16 cellular contexts compared by ENCODE assay signal in the genomic region with DNA sequence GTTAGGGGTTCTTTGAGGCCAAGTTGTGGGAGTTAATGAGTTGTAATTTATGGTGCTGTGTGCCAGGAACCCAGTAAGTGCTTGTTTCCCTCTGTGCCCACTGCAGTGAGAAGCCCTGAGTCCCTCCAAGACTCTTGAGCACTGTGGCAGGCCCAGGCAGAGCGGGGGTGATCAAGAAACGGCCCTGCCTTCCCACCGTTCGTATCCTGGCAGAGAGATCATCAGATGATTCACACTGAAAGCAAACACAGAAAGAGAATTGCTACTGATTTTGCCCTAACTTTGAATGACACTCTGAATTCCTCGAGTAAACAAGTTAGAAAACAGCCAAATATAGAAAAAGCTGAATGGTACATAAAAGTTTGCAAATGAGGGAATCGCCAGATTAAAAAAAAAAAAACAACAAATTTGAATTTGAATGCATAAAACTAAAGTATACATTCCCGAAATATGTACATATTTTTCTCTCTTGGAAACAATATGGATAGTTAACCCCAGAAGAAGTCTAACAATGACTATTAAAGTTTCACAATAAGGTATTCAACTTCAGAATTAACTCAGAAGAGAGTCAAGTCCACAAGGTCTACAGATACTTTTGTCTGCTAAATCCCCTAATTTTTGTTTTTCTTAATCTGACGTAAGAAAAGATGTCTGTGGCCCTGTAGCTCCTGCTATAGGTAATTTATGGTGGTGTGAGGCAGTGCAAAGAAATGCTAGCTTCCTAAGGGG.
A peak's percentile ranks its signal among the peaks of the same experiment; 100 is the strongest.
DNase-seq lines count a peak whose midpoint lies in the region; ATAC-seq, FAIRE-seq and TF ChIP-seq lines count a peak whose summit lies in the region.
"Had no signal": no experiment of that assay in that cellular context is flagged by ENCODE, and none has a peak within 500 bp of the region (broad histone marks: within the 10 kb centered on the region; RNA-seq: fewer than 3 reads in every experiment).

No MANE protein-coding gene starts in this region.

- no peak overlapping the region for H2AFZ ChIP-seq in keratinocyte (ENCODE audit: control insufficient read depth, low read length)

- H3K4me1 ChIP-seq in keratinocyte (ENCODE audit: control insufficient read depth, extremely low read depth, insufficient read depth, low read length), result peaks cover 14% of the 10 kb centered on the region

- H3K27me3 Mint-ChIP-seq in activated naive CD8-positive, alpha-beta T cell treated with anti-CD3 and anti-CD28 coated beads for 36 hours, result no peaks in the 10 kb centered on the region

- ATAC-seq in GM21526 (IDR thresholded peaks at IDR 0.05; ENCODE audit: low FRiP score, unreplicated experiment), result no peak

- peaks cover 2% of the 10 kb centered on the region for H3K9me3 ChIP-seq in keratinocyte (ENCODE audit: control insufficient read depth, low read depth, low read length)
- H3K9me3 ChIP-seq: neutrophil, vagina had no signal

- peaks cover 2% of the 10 kb centered on the region for H3K9me1 ChIP-seq in keratinocyte (ENCODE audit: control insufficient read depth, extremely low read depth, insufficient read depth, low read length)

- dilution Hi-C loops in keratinocyte (cut with MboI; ENCODE audit: extremely low pct_ligation_motif_present, low sequenced_read_pairs), result no loop called here

- H3K27ac Mint-ChIP-seq in activated naive CD8-positive, alpha-beta T cell treated with anti-CD3 and anti-CD28 coated beads for 36 hours, result peak overlapping the region; percentile 9

- peaks cover 18% of the 10 kb centered on the region for H3K36me3 Mint-ChIP-seq in activated naive CD8-positive, alpha-beta T cell treated with anti-CD3 and anti-CD28 coated beads for 36 hours

- peak; percentile 52 for DNase-seq in activated CD8-positive, alpha-beta memory T cell treated with anti-CD3 and anti-CD28 coated beads for 24 hours
- DNase-seq in activated CD8-positive, alpha-beta memory T cell treated with anti-CD3 and anti-CD28 coated beads, Interleukin-2, amount 50 U/mL, for 4 hours, result no peak
- DNase-seq in HPDE6-E6E7 (ENCODE audit: extremely low spot score) (peak; percentile 29), keratinocyte (ENCODE audit: low read depth, low spot score) (no peak), GM19239 (ENCODE audit: insufficient read length, low spot score) (no peak), GDM1 (lab: John Stamatoyannopoulos, UW) (no peak)
- no peak for DNase-seq in activated naive CD8-positive, alpha-beta T cell treated with anti-CD3 and anti-CD28 coated beads for 36 hours
- DNase-seq: activated gamma-delta T cell, AML-193, head of caudate nucleus, MM.1S, NCI-H226, RPMI8226 had no signal

- H3K27ac ChIP-seq in keratinocyte (ENCODE audit: control insufficient read depth, insufficient read depth, low read length), result peak overlapping the region; percentile 18
- H3K27ac ChIP-seq: neutrophil, vagina had no signal

- H3K4me3 ChIP-seq in keratinocyte (ENCODE audit: control insufficient read depth in 2 of 3, extremely low read depth in 1 of 3, insufficient read depth in 2 of 3, low read depth in 1 of 3, low read length in 3 of 3), result no peak overlapping the region
- H3K4me3 ChIP-seq: vagina had no signal

- H3K4me3 Mint-ChIP-seq in activated naive CD8-positive, alpha-beta T cell treated with anti-CD3 and anti-CD28 coated beads for 36 hours, result no peak overlapping the region

- H3K79me2 ChIP-seq in keratinocyte (ENCODE audit: control insufficient read depth, insufficient read depth, low read length), result peaks cover 9% of the 10 kb centered on the region

- peaks cover 5% of the 10 kb centered on the region for H3K4me1 Mint-ChIP-seq in activated naive CD8-positive, alpha-beta T cell treated with anti-CD3 and anti-CD28 coated beads for 36 hours

- FAIRE-seq in keratinocyte (lab: Jason Lieb, UNC), result peak; percentile 39
- FAIRE-seq in GM19239 (lab: Jason Lieb, UNC), result no peak

- no peaks in the 10 kb centered on the region for H3K27me3 ChIP-seq in keratinocyte (ENCODE audit: control insufficient read depth, extremely low read depth, insufficient read depth, low read length)
- H3K27me3 ChIP-seq: neutrophil, vagina had no signal

- peaks cover 2% of the 10 kb centered on the region for H4K20me1 ChIP-seq in keratinocyte (ENCODE audit: control insufficient read depth, extremely low read depth, insufficient read depth, low read length)

- peaks cover 9% of the 10 kb centered on the region for H3K9me3 Mint-ChIP-seq in activated naive CD8-positive, alpha-beta T cell treated with anti-CD3 and anti-CD28 coated beads for 36 hours

- H3K36me3 ChIP-seq in keratinocyte (ENCODE audit: control insufficient read depth in 2 of 2, extremely low read depth in 1 of 2, insufficient read depth in 2 of 2, low read length in 2 of 2), result peaks cover 13 to 18% of the 10 kb centered on the region in 2 experiments
- H3K36me3 ChIP-seq: vagina had no signal

- no peak overlapping the region for H3K4me2 ChIP-seq in keratinocyte (ENCODE audit: control insufficient read depth, extremely low read depth, insufficient read depth, low read depth, low read length)

- H3K9ac ChIP-seq in keratinocyte (ENCODE audit: control insufficient read depth, extremely low read depth, insufficient read depth, low read length), result no peak overlapping the region

- TF ChIP-seq CTCF in keratinocyte (optimal IDR thresholded peaks at IDR 0.05 in 1 of 3, IDR thresholded peaks at IDR 0.05 in 1 of 3, conservative IDR thresholded peaks at IDR 0.05 in 1 of 3; ENCODE audit: extremely low read depth in 1 of 3, insufficient read depth in 2 of 3, low read length in 3 of 3), result no peak

Comparison
In these comparisons a context has a peak if more than half of its experiments do, and no peak if none do; other contexts are left out.
1. DNase-seq: peak in activated CD8-positive, alpha-beta memory T cell treated with anti-CD3 and anti-CD28 coated beads for 24 hours (single experiment) and HPDE6-E6E7 (single experiment); none in activated CD8-positive, alpha-beta memory T cell treated with anti-CD3 and anti-CD28 coated beads, Interleukin-2, amount 50 U/mL, for 4 hours (single experiment), activated naive CD8-positive, alpha-beta T cell treated with anti-CD3 and anti-CD28 coated beads for 36 hours (single experiment), keratinocyte (single experiment), GM19239 (single experiment) and GDM1 (single experiment).